8 cellular contexts compared by ENCODE assay signal in genomic region chr20:2873747-2874041, GRCh38. TPM values are rescaled to one million over a fixed set of nuclear protein-coding genes. Genes with fewer than 3 reads are reported as not detected.
A peak's percentile ranks its signal among the peaks of the same experiment; 100 is the strongest.
DNase-seq lines count a peak whose midpoint lies in the region; ATAC-seq and TF ChIP-seq lines count a peak whose summit lies in the region.

No MANE protein-coding gene starts in this region.

- CTCF ChIA-PET in CD4-positive, alpha-beta memory T cell (lab: Charles Lee; ENCODE audit: partially characterized antibody), result interaction anchor here (1.2 kb wide), 1 partner anchor 32 kb away, joined by 3 read pairs; no protein-coding TSS in a partner anchor

- peak overlapping the region in 6 of 7 donors; percentile 52 to 94 (median 87) for H3K27ac Mint-ChIP-seq in CD4-positive, alpha-beta memory T cell
- peak overlapping the region; percentile 11 for H3K27ac Mint-ChIP-seq in activated T-helper 17 cell treated with anti-CD3 and anti-CD28 coated beads, Interleukin-2, amount 50 U/mL, for 72 hours

- DNase-seq in CD4-positive, alpha-beta memory T cell, result peak in 1 of 5 donors; percentile 68
- peak; percentile 79 for DNase-seq in NB4 (ENCODE audit: low read depth)
- DNase-seq in glomerular visceral epithelial cell (ENCODE audit: extremely low spot score), result peak; percentile 64
- DNase-seq in posterior cingulate gyrus, result peak in 7 of 10 donors; percentile 5 to 90 (median 29)
- no peak for DNase-seq in vagina (ENCODE audit: extremely low spot score in 2 of 2)
- DNase-seq in dedifferentiated amniotic fluid mesenchymal stem cell (ENCODE audit: extremely low spot score), result no peak

- peak overlapping the region; percentile 84 to 91 for H3K4me3 ChIP-seq in CD4-positive, alpha-beta memory T cell (ENCODE audit: low read length in 2 of 2)
- H3K4me3 ChIP-seq in NB4 (ENCODE audit: low read depth, low read length) (peak overlapping the region; percentile 83), vagina (peak overlapping the region; percentile 86 to 87)

- H3K36me3 Mint-ChIP-seq in CD4-positive, alpha-beta memory T cell, result peaks cover 0 to 23% of the 10 kb centered on the region in 2 donors
- peaks cover 26% of the 10 kb centered on the region for H3K36me3 Mint-ChIP-seq in activated T-helper 17 cell treated with anti-CD3 and anti-CD28 coated beads, Interleukin-2, amount 50 U/mL, for 72 hours (ENCODE audit: low read depth)

- H3K36me3 ChIP-seq in CD4-positive, alpha-beta memory T cell (ENCODE audit: insufficient read depth, low read length), result no peaks in the 10 kb centered on the region
- H3K36me3 ChIP-seq in vagina, result no peaks in the 10 kb centered on the region

- no peaks in the 10 kb centered on the region for H3K9me3 ChIP-seq in CD4-positive, alpha-beta memory T cell (ENCODE audit: control insufficient read depth in 1 of 2, low read length in 2 of 2)
- no peaks in the 10 kb centered on the region for H3K9me3 ChIP-seq in vagina

- POLR2A ChIA-PET in CD4-positive, alpha-beta memory T cell (lab: Charles Lee; ENCODE audit: partially characterized antibody), result interaction anchor here (0.9 to 3.6 kb wide), 6 partner anchors 34 to 403 kb away, joined by 3 to 34 read pairs (median 6); partner anchors contain the start of genes IDH3B, NOP56, PCED1A and SNRPB

- TF ChIP-seq CTCF in NB4 (IDR thresholded peaks at IDR 0.05; ENCODE audit: low read depth, low read length) (no peak), vagina (IDR thresholded peaks at IDR 0.05) (no peak)

- peak overlapping the region; percentile 88 to 94 (median 90) for H3K4me3 Mint-ChIP-seq in CD4-positive, alpha-beta memory T cell
- peak overlapping the region; percentile 75 for H3K4me3 Mint-ChIP-seq in activated T-helper 17 cell treated with anti-CD3 and anti-CD28 coated beads, Interleukin-2, amount 50 U/mL, for 72 hours

- H3K9me3 Mint-ChIP-seq in CD4-positive, alpha-beta memory T cell, result no peaks in the 10 kb centered on the region
- no peaks in the 10 kb centered on the region for H3K9me3 Mint-ChIP-seq in activated T-helper 17 cell treated with anti-CD3 and anti-CD28 coated beads, Interleukin-2, amount 50 U/mL, for 72 hours

- no peaks in the 10 kb centered on the region for H3K27me3 Mint-ChIP-seq in CD4-positive, alpha-beta memory T cell
- no peaks in the 10 kb centered on the region for H3K27me3 Mint-ChIP-seq in activated T-helper 17 cell treated with anti-CD3 and anti-CD28 coated beads, Interleukin-2, amount 50 U/mL, for 72 hours

- peaks cover 30 to 58% (median 43%) of the 10 kb centered on the region in 4 donors for H3K4me1 Mint-ChIP-seq in CD4-positive, alpha-beta memory T cell
- peaks cover 37% of the 10 kb centered on the region for H3K4me1 Mint-ChIP-seq in activated T-helper 17 cell treated with anti-CD3 and anti-CD28 coated beads, Interleukin-2, amount 50 U/mL, for 72 hours

- peak overlapping the region; percentile 66 for H3K27ac ChIP-seq in CD4-positive, alpha-beta memory T cell (ENCODE audit: low read depth, low read length)
- peak overlapping the region; percentile 83 for H3K27ac ChIP-seq in vagina

- TF ChIP-seq POLR2A in NB4 (IDR thresholded peaks at IDR 0.05; ENCODE audit: extremely low read depth, insufficient read length), result no peak
- TF ChIP-seq POLR2A in vagina (IDR thresholded peaks at IDR 0.05), result no peak

- ATAC-seq in GM21723 (IDR thresholded peaks at IDR 0.05; ENCODE audit: unreplicated experiment), result peak; percentile 45
- no peak for ATAC-seq in activated T-helper 17 cell treated with anti-CD3 and anti-CD28 coated beads, Interleukin-2, amount 50 U/mL, for 72 hours (replicated peaks)

- peaks cover 25% of the 10 kb centered on the region for H3K4me1 ChIP-seq in CD4-positive, alpha-beta memory T cell (ENCODE audit: insufficient read depth, low read length)
- peaks cover 73% of the 10 kb centered on the region for H3K4me1 ChIP-seq in vagina

- H3K27me3 ChIP-seq in CD4-positive, alpha-beta memory T cell (ENCODE audit: insufficient read depth, low read length), result no peaks in the 10 kb centered on the region
- H3K27me3 ChIP-seq in vagina, result no peaks in the 10 kb centered on the region

- intact Hi-C loops in CD4-positive, alpha-beta memory T cell (cut with micrococcal nuclease), result loop anchor here (1.0 to 5.0 kb wide), 5 partner anchors 33 to 174 kb away; partner anchors contain the start of genes MRPS26, PCED1A and VPS16
- intact Hi-C loops in posterior cingulate gyrus (cut with DNase I), result loop anchor here (2.0 to 10.0 kb wide), 3 partner anchors 33 to 131 kb away; partner anchors contain the start of genes PCED1A and VPS16
- intact Hi-C loops in vagina (cut with DNase I), result no loop called here

RNA-seq across cellular contexts. Expression of gene PTPRA, which starts 0.4 kb away (rescaled TPM):
- 10 to 100 TPM; 86.6 to 87.8 TPM for total RNA-seq in CD4-positive, alpha-beta memory T cell
- 10 to 100 TPM; 24.8 to 42.7 TPM for polyA plus RNA-seq in CD4-positive, alpha-beta memory T cell
- total RNA-seq in activated T-helper 17 cell treated with anti-CD3 and anti-CD28 coated beads, Interleukin-2, amount 50 U/mL, for 72 hours, result 10 to 100 TPM; 40.0 to 46.5 TPM
- total RNA-seq in vagina, result 45.7 TPM

RNA-seq across cellular contexts. Expression of gene VPS16, which starts 33.1 kb away (rescaled TPM):
- total RNA-seq in CD4-positive, alpha-beta memory T cell, result 10 to 100 TPM; 57.2 to 61.1 TPM
- 10 to 100 TPM; 38.3 to 44.6 TPM for polyA plus RNA-seq in CD4-positive, alpha-beta memory T cell
- total RNA-seq in activated T-helper 17 cell treated with anti-CD3 and anti-CD28 coated beads, Interleukin-2, amount 50 U/mL, for 72 hours, result 10 to 100 TPM; 37.2 to 45.4 TPM
- total RNA-seq in vagina, result 30.0 TPM

RNA-seq across cellular contexts. Expression of gene PCED1A, which starts 33.2 kb away (rescaled TPM):
- 10 to 100 TPM; 82.8 to 83.1 TPM for total RNA-seq in CD4-positive, alpha-beta memory T cell
- polyA plus RNA-seq in CD4-positive, alpha-beta memory T cell, result 10 to 100 TPM; 17.9 to 18.1 TPM
- 10 to 100 TPM; 15.0 to 38.5 TPM for total RNA-seq in activated T-helper 17 cell treated with anti-CD3 and anti-CD28 coated beads, Interleukin-2, amount 50 U/mL, for 72 hours
- 22.1 TPM for total RNA-seq in vagina

RNA-seq across cellular contexts. Expression of gene TMEM239, which starts 57.5 kb away (rescaled TPM):
- not detected for total RNA-seq in CD4-positive, alpha-beta memory T cell
- polyA plus RNA-seq in CD4-positive, alpha-beta memory T cell, result not detected
- total RNA-seq in activated T-helper 17 cell treated with anti-CD3 and anti-CD28 coated beads, Interleukin-2, amount 50 U/mL, for 72 hours, result not detected
- not detected for total RNA-seq in vagina

RNA-seq across cellular contexts. Expression of gene C20orf141, which starts 58.9 kb away (rescaled TPM):
- total RNA-seq in CD4-positive, alpha-beta memory T cell, result not detected
- not detected for polyA plus RNA-seq in CD4-positive, alpha-beta memory T cell
- total RNA-seq in activated T-helper 17 cell treated with anti-CD3 and anti-CD28 coated beads, Interleukin-2, amount 50 U/mL, for 72 hours, result not detected
- total RNA-seq in vagina, result not detected

Comparison
In these comparisons a context has a peak if more than half of its experiments do, and no peak if none do; other contexts are left out.
1. DNase-seq: peak in NB4 (single experiment), glomerular visceral epithelial cell (single experiment) and posterior cingulate gyrus (7 of 10); none in vagina (0 of 2) and dedifferentiated amniotic fluid mesenchymal stem cell (single experiment).
2. Peak in every context shown above with its lines, with median percentiles within 50 percentile points of each other: H3K4me3 ChIP-seq.